In the genomic region with DNA sequence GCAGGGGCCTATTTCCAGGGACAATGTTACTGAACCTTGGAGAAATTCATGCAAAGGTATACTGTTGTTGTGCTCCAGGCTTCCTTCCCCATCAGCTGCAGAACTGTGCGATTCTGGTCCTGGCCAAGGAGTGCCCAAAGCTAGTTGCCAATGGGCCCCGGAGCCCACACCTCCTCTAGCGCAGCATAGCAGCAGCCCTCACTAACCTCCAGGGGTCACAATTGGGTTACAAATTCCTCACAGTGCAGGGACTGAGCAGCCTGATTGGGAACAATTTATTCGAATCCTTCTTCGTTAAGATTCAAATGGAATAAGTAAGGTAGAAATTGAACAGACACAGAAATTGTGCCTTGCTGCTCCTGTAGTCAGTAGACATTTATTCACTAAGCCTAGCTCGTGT, we compare ENCODE assay signal across 11 cellular contexts.
DNase-seq lines count a peak whose midpoint lies in the region; ATAC-seq and TF ChIP-seq lines count a peak whose summit lies in the region.
"Had no signal": no experiment of that assay in that cellular context is flagged by ENCODE, and none has a peak within 500 bp of the region (broad histone marks: within the 10 kb centered on the region; RNA-seq: fewer than 3 reads in every experiment).

No MANE protein-coding gene starts in this region.

- H3K9me3 ChIP-seq in Panc1 (ENCODE audit: control insufficient read depth, insufficient read depth, low read depth, low read length) = no peaks in the 10 kb centered on the region
- H3K9me3 ChIP-seq: Peyer's patch, sigmoid colon had no signal

- H3K4me1 ChIP-seq in Panc1 (ENCODE audit: control insufficient read depth, insufficient read depth, low read length) = no peaks in the 10 kb centered on the region
- H3K4me1 ChIP-seq: Peyer's patch, sigmoid colon had no signal

- DNase-seq in Jurkat, Clone E6-1 (ENCODE audit: low read depth, low spot score) = peak; percentile 1
- DNase-seq in Panc1 (ENCODE audit: low read depth, low spot score) (no peak), left ventricle myocardium superior (no peak), putamen (ENCODE audit: low spot score) (peak; percentile 62), omental fat pad (ENCODE audit: low spot score) (no peak), GM03348 (ENCODE audit: low spot score) (no peak), HFFc6 (no peak)
- no peak for DNase-seq in stimulated activated CD4-positive, alpha-beta T cell treated with anti-CD3 and anti-CD28 coated beads, Interleukin-4, amount 100 ng/mL, for 4 hours
- DNase-seq: activated T-cell treated with anti-CD3 and anti-CD28 coated beads, Interleukin-2, amount 50 U/mL, for 72 hours; Peyer's patch; sigmoid colon had no signal

- no peak overlapping the region for H3K4me3 ChIP-seq in Jurkat, Clone E6-1 (ENCODE audit: low read length)
- H3K4me3 ChIP-seq in Panc1 (ENCODE audit: low read depth in 2 of 2, low read length in 2 of 2) = no peak overlapping the region
- H3K4me3 ChIP-seq: Peyer's patch, sigmoid colon had no signal

- H3K9me3 Mint-ChIP-seq in HFFc6 = peaks cover 58% of the 10 kb centered on the region

- H3K27me3 Mint-ChIP-seq in HFFc6 (ENCODE audit: insufficient read depth) = peaks cover 2% of the 10 kb centered on the region

- in situ Hi-C loops in Panc1 (cut with HindIII; ENCODE audit: low pct_unique_long_range_greater_than_20kb, low sequenced_read_pairs) = no loop called here

- no peak overlapping the region for H3K4me3 Mint-ChIP-seq in HFFc6
- H3K4me3 Mint-ChIP-seq: activated T-cell treated with anti-CD3 and anti-CD28 coated beads, Interleukin-2, amount 50 U/mL, for 72 hours had no signal

- peak; percentile 83 for ATAC-seq in Panc1
- peak; percentile 78 for ATAC-seq in left ventricle myocardium superior
- ATAC-seq in omental fat pad (ENCODE audit: low FRiP score) = no peak
- ATAC-seq: activated T-cell treated with anti-CD3 and anti-CD28 coated beads, Interleukin-2, amount 50 U/mL, for 72 hours had no signal

- POLR2A ChIA-PET in Panc1 (lab: Charles Lee) = no interaction called here

- TF ChIP-seq CTCF in Panc1 (IDR thresholded peaks at IDR 0.05) = peak; percentile 41
- no peak for TF ChIP-seq CTCF in omental fat pad (IDR thresholded peaks at IDR 0.05)
- TF ChIP-seq CTCF in HFFc6 (IDR thresholded peaks at IDR 0.05) = no peak

- CTCF ChIA-PET in Panc1 (lab: Charles Lee) = no interaction called here

- H3K36me3 ChIP-seq in Panc1 (ENCODE audit: control insufficient read depth, insufficient read depth, low read length) = no peaks in the 10 kb centered on the region
- H3K36me3 ChIP-seq: Peyer's patch had no signal

- H3K4me1 Mint-ChIP-seq in HFFc6 (ENCODE audit: low read depth) = no peaks in the 10 kb centered on the region

- BruUV-seq in Panc1 (replicated peaks; lab: Mats Ljungman, UMichigan) = no TSS peak

- H3K36me3 Mint-ChIP-seq in HFFc6 (ENCODE audit: low read depth) = no peaks in the 10 kb centered on the region

- no peak overlapping the region for H3K27ac ChIP-seq in Panc1 (ENCODE audit: low read length)
- H3K27ac ChIP-seq: Peyer's patch, sigmoid colon had no signal

- no peaks in the 10 kb centered on the region for H3K27me3 ChIP-seq in Panc1 (ENCODE audit: control insufficient read depth, insufficient read depth, low read length)
- H3K27me3 ChIP-seq: Peyer's patch, sigmoid colon had no signal

- intact Hi-C loops in Panc1 (cut with micrococcal nuclease; ENCODE audit: unreplicated experiment) = no loop called here
- intact Hi-C loops in left ventricle myocardium superior (cut with micrococcal nuclease) = no loop called here

- no peak overlapping the region for H3K27ac Mint-ChIP-seq in HFFc6
- H3K27ac Mint-ChIP-seq: activated T-cell treated with anti-CD3 and anti-CD28 coated beads, Interleukin-2, amount 50 U/mL, for 72 hours had no signal

Comparison
In these comparisons a context has a peak if more than half of its experiments do, and no peak if none do; other contexts are left out.
1. DNase-seq: peak in Jurkat, Clone E6-1 (single experiment) and putamen (single experiment); none in Panc1 (single experiment), left ventricle myocardium superior (single experiment), stimulated activated CD4-positive, alpha-beta T cell treated with anti-CD3 and anti-CD28 coated beads, Interleukin-4, amount 100 ng/mL, for 4 hours (0 of 2), omental fat pad (single experiment), GM03348 (single experiment) and HFFc6 (single experiment).